Comparison of ENCODE assay signal across 11 cellular contexts in genomic region chr12:124759841-124760508, GRCh38.
A peak's percentile ranks its signal among the peaks of the same experiment; 100 is the strongest.
DNase-seq lines count a peak whose midpoint lies in the region; ATAC-seq and TF ChIP-seq lines count a peak whose summit lies in the region.
"Had no signal": no experiment of that assay in that cellular context is flagged by ENCODE, and none has a peak within 500 bp of the region (broad histone marks: within the 10 kb centered on the region; RNA-seq: fewer than 3 reads in every experiment).

No MANE protein-coding gene starts in this region.

- no peaks in the 10 kb centered on the region for H3K36me3 Mint-ChIP-seq in stimulated activated effector memory CD8-positive, alpha-beta T cell treated with anti-CD3 and anti-CD28 coated beads, Interleukin-12 subunit alpha, Interleukin-12 subunit beta, amount 100 ng/mL, for 72 hours

- H3K27me3 ChIP-seq in HL-60 (ENCODE audit: insufficient read depth, poor library complexity, severe bottlenecking): no peaks in the 10 kb centered on the region
- no peaks in the 10 kb centered on the region for H3K27me3 ChIP-seq in RWPE2 (ENCODE audit: insufficient read depth, poor library complexity, severe bottlenecking)
- H3K27me3 ChIP-seq in prostate gland (replicated peaks; ENCODE audit: insufficient read depth): no peaks in the 10 kb centered on the region
- no peaks in the 10 kb centered on the region for H3K27me3 ChIP-seq in A673 (replicated peaks; ENCODE audit: insufficient read depth, low read depth, low read length, poor library complexity)

- peaks cover 7% of the 10 kb centered on the region for H3K9me3 Mint-ChIP-seq in stimulated activated effector memory CD8-positive, alpha-beta T cell treated with anti-CD3 and anti-CD28 coated beads, Interleukin-12 subunit alpha, Interleukin-12 subunit beta, amount 100 ng/mL, for 72 hours

- DNase-seq in HL-60 (ENCODE audit: low read depth in 1 of 2, low spot score in 1 of 2) (peak in 1 of 2 experiments; percentile 66), RWPE2 (ENCODE audit: low spot score) (no peak), left cardiac atrium (peak; percentile 53), prostate gland (ENCODE audit: low spot score) (peak; percentile 56), DMS114 treated with DMSO at 0.1 percent for 48 hours (lab: John Stamatoyannopoulos, UW; ENCODE audit: unreplicated experiment) (no peak), A673 (ENCODE audit: low spot score) (no peak)
- DNase-seq in stimulated activated effector memory CD8-positive, alpha-beta T cell treated with anti-CD3 and anti-CD28 coated beads, Interleukin-12 subunit alpha, Interleukin-12 subunit beta, amount 100 ng/mL, for 72 hours (ENCODE audit: low spot score in 2 of 2): no peak
- DNase-seq: activated CD4-positive, alpha-beta T cell treated with anti-CD3 and anti-CD28 coated beads, Interleukin-2, amount 50 U/mL, for 4 hours; NCI-H2107 had no signal

- CTCF ChIA-PET in A673 (lab: Charles Lee): no interaction called here

- H3K36me3 ChIP-seq in RWPE2 (ENCODE audit: low read depth): no peaks in the 10 kb centered on the region
- H3K36me3 ChIP-seq in prostate gland: no peaks in the 10 kb centered on the region
- no peaks in the 10 kb centered on the region for H3K36me3 ChIP-seq in A673 (ENCODE audit: insufficient read depth, low read length, poor library complexity, severe bottlenecking)
- H3K36me3 ChIP-seq: thoracic aorta had no signal

- intact Hi-C loops in left cardiac atrium (cut with DNase I): loop anchor here in 1 of 2 donors (10.0 kb wide), 2 partner anchors 185 to 405 kb away; no protein-coding TSS in a partner anchor
- intact Hi-C loops in prostate gland (cut with DNase I): no loop called here
- intact Hi-C loops in A673 (cut with micrococcal nuclease; ENCODE audit: unreplicated experiment): loop anchor here (5.0 to 10.0 kb wide), 5 partner anchors 38 to 415 kb away; partner anchors contain the start of gene NCOR2

- TF ChIP-seq POLR2A in prostate gland (IDR thresholded peaks at IDR 0.05): no peak

- H3K4me1 ChIP-seq in RWPE2 (ENCODE audit: insufficient read depth, poor library complexity, severe bottlenecking) (peaks cover 6% of the 10 kb centered on the region), prostate gland (replicated peaks) (peaks cover 2% of the 10 kb centered on the region), A673 (ENCODE audit: insufficient read depth, low read length, poor library complexity, severe bottlenecking) (peaks cover 29% of the 10 kb centered on the region)

- no peak overlapping the region for H3K4me3 ChIP-seq in HL-60 (replicated peaks; ENCODE audit: insufficient read depth, low read length)
- H3K4me3 ChIP-seq in RWPE2 (ENCODE audit: severe bottlenecking): no peak overlapping the region
- H3K4me3 ChIP-seq in prostate gland: no peak overlapping the region
- no peak overlapping the region for H3K4me3 ChIP-seq in A673 (ENCODE audit: low read depth, low read length, poor library complexity, severe bottlenecking)
- H3K4me3 ChIP-seq: thoracic aorta had no signal

- no TSS peak for BruUV-seq in A673 (replicated peaks; lab: Mats Ljungman, UMichigan)

- H3K27ac Mint-ChIP-seq in stimulated activated effector memory CD8-positive, alpha-beta T cell treated with anti-CD3 and anti-CD28 coated beads, Interleukin-12 subunit alpha, Interleukin-12 subunit beta, amount 100 ng/mL, for 72 hours: no peak overlapping the region

- H3K4me3 Mint-ChIP-seq in stimulated activated effector memory CD8-positive, alpha-beta T cell treated with anti-CD3 and anti-CD28 coated beads, Interleukin-12 subunit alpha, Interleukin-12 subunit beta, amount 100 ng/mL, for 72 hours: no peak overlapping the region

- ATAC-seq in RWPE2 (ENCODE audit: low read depth) (0 out of 3 replicates have a peak, but pooled peaks have one; percentile 15), left cardiac atrium (no peak), GM19395 (IDR thresholded peaks at IDR 0.05; ENCODE audit: unreplicated experiment) (no peak)
- ATAC-seq in stimulated activated effector memory CD8-positive, alpha-beta T cell treated with anti-CD3 and anti-CD28 coated beads, Interleukin-12 subunit alpha, Interleukin-12 subunit beta, amount 100 ng/mL, for 72 hours: no peak

- H3K9me3 ChIP-seq in RWPE2 (ENCODE audit: severe bottlenecking) (peaks cover 7% of the 10 kb centered on the region), prostate gland (no peaks in the 10 kb centered on the region), A673 (ENCODE audit: low read depth, low read length, poor library complexity, severe bottlenecking) (peaks cover 18% of the 10 kb centered on the region)
- H3K9me3 ChIP-seq: thoracic aorta had no signal

- H3K27ac ChIP-seq in HL-60 (replicated peaks) (peak overlapping the region; percentile 25), RWPE2 (ENCODE audit: poor library complexity, severe bottlenecking) (no peak overlapping the region), prostate gland (no peak overlapping the region), A673 (ENCODE audit: low read depth, low read length, poor library complexity, severe bottlenecking) (no peak overlapping the region)

- TF ChIP-seq CTCF in HL-60 (IDR thresholded peaks at IDR 0.05; ENCODE audit: insufficient read depth, low read length): no peak
- no peak for TF ChIP-seq CTCF in RWPE2 (IDR thresholded peaks at IDR 0.05; ENCODE audit: poor library complexity, severe bottlenecking)
- peak in 1 of 4 experiments; percentile 24 for TF ChIP-seq CTCF in prostate gland (IDR thresholded peaks at IDR 0.05)
- TF ChIP-seq CTCF in A673 (conservative IDR thresholded peaks at IDR 0.05; ENCODE audit: low read depth, low read length): no peak

- H3K4me1 Mint-ChIP-seq in stimulated activated effector memory CD8-positive, alpha-beta T cell treated with anti-CD3 and anti-CD28 coated beads, Interleukin-12 subunit alpha, Interleukin-12 subunit beta, amount 100 ng/mL, for 72 hours: peaks cover 45% of the 10 kb centered on the region

- 59% methylated on average over 13 of the region's 15 CpGs for WGBS in prostate gland

- POLR2A ChIA-PET in A673 (lab: Charles Lee; ENCODE audit: low non-redundant PET): no interaction called here

Comparison
In these comparisons a context has a peak if more than half of its experiments do, and no peak if none do; other contexts are left out.
1. DNase-seq: peak in left cardiac atrium (single experiment) and prostate gland (single experiment); none in RWPE2 (single experiment), stimulated activated effector memory CD8-positive, alpha-beta T cell treated with anti-CD3 and anti-CD28 coated beads, Interleukin-12 subunit alpha, Interleukin-12 subunit beta, amount 100 ng/mL, for 72 hours (0 of 2), DMS114 treated with DMSO at 0.1 percent for 48 hours (single experiment) and A673 (single experiment).